In the genomic region with DNA sequence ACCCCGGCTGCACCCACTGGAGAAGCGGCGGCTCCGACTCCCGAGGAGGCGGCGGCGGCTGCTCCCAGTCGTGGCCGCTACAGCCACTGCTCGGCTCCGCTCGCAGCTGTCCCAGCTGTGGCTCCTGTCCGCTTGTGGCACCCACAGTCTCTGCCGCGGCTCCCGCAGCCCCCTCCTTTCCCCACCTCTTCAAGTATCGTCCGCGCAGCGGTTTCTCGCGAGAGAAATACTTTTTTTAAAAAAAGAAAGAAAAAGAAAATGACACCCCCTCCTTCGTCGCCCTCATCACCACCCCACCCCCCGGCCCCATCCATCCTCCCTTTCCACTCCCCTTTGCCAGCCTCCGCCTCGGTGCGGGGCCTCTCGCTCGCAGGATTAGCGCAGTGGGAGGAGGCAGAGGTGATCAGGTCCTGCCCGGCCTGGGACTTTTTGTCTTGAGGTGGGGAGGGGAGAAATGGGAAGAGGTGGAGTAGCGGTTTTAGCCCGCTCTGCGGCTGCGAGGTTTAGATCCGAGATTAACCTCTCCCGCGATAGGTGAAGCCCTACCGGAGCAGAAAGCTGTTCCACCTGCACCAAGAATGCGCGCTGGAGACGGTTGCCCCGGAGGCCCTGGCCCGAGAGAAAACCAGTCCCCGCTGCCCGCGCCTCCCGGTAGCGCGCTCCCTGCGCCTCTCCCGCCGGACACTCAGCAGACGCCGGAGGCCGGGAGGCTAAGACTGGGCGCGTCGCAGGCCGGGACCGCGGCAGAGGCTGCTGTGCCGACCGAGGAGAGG, we compare ENCODE assay signal across 8 cellular contexts. TPM values are rescaled to one million over a fixed set of nuclear protein-coding genes. Genes with fewer than 3 reads are reported as not detected.
DNase-seq lines count a peak whose midpoint lies in the region; ATAC-seq and TF ChIP-seq lines count a peak whose summit lies in the region.

Gene FBN1, minus strand, starts transcription at position 152 of the 773 bp plus-strand sequence. CDS start 940 bp downstream, outside the sequence.

- TF ChIP-seq CTCF in lung (IDR thresholded peaks at IDR 0.05; ENCODE audit: control extremely low read depth, extremely low read depth), result no peak

- H3K4me1 ChIP-seq in lung (ENCODE audit: control insufficient read depth in 2 of 2, insufficient read depth in 2 of 2, low read length in 2 of 2), result peaks cover 3 to 4% of the 10 kb centered on the region in 2 donors
- peaks cover 2 to 55% (median 49%) of the 10 kb centered on the region in 5 donors for H3K4me1 ChIP-seq in subcutaneous abdominal adipose tissue (ENCODE audit: control insufficient read depth in 5 of 5, insufficient read depth in 5 of 5, low read length in 5 of 5)

- no peak within 1 kb of the TSS for H3K27ac ChIP-seq in SK-N-MC
- peak within 1 kb of the TSS; percentile 78 to 89 for H3K27ac ChIP-seq in lung (ENCODE audit: low read depth in 1 of 2, low read length in 1 of 2)
- H3K27ac ChIP-seq in subcutaneous abdominal adipose tissue (ENCODE audit: low read depth, low read length), result peak within 1 kb of the TSS; percentile 93

- peak within 1 kb of the TSS; percentile 74 for H3K4me3 ChIP-seq in SK-N-MC
- H3K4me3 ChIP-seq in lung, result peak within 1 kb of the TSS; percentile 79
- peak within 1 kb of the TSS; percentile 87 to 93 (median 90) for H3K4me3 ChIP-seq in subcutaneous abdominal adipose tissue (ENCODE audit: low read depth in 1 of 5, low read length in 5 of 5)

- H3K36me3 ChIP-seq in SK-N-MC (ENCODE audit: insufficient read depth, low read length) (no peaks in the 10 kb centered on the region), lung (ENCODE audit: control insufficient read depth in 2 of 2, insufficient read depth in 2 of 2, low read length in 2 of 2) (no peaks in the 10 kb centered on the region), subcutaneous abdominal adipose tissue (ENCODE audit: control insufficient read depth in 5 of 5, insufficient read depth in 5 of 5, low read length in 5 of 5) (no peaks in the 10 kb centered on the region)

- in situ Hi-C loops in Caki2 (cut with HindIII; ENCODE audit: low pct_unique_long_range_greater_than_20kb, low sequenced_read_pairs), result no loop called here
- in situ Hi-C loops in endometrial microvascular endothelial cells (cut with HindIII; ENCODE audit: inconsistent ontology term, low pct_unique_long_range_greater_than_20kb, low sequenced_read_pairs), result no loop called here

- ATAC-seq in GM19023 (IDR thresholded peaks at IDR 0.05; ENCODE audit: unreplicated experiment) (peak; percentile 71), HG03097 (IDR thresholded peaks at IDR 0.05; ENCODE audit: low FRiP score, unreplicated experiment) (peak; percentile 57), lung (ENCODE audit: insufficient read depth, low FRiP score) (peak; percentile 84)

- no peak within 1 kb of the TSS for H3K9ac ChIP-seq in SK-N-MC (ENCODE audit: insufficient read length)
- peak within 1 kb of the TSS; percentile 76 to 89 (median 85) for H3K9ac ChIP-seq in subcutaneous abdominal adipose tissue (ENCODE audit: low read length in 5 of 5)

- H3K9me3 ChIP-seq in SK-N-MC (ENCODE audit: low read depth, low read length) (no peaks in the 10 kb centered on the region), lung (ENCODE audit: control insufficient read depth in 2 of 2, insufficient read depth in 1 of 2, low read length in 1 of 2) (no peaks in the 10 kb centered on the region), subcutaneous abdominal adipose tissue (ENCODE audit: control insufficient read depth in 5 of 5, low read length in 5 of 5) (no peaks in the 10 kb centered on the region)

- WGBS in lung, 2 donors, result 0 to 1% methylated on average over 57 to 66 of the region's 66 CpGs

- DNase-seq in Caki2 (ENCODE audit: low read depth) (peak; percentile 95), SK-N-MC (ENCODE audit: low read depth, low spot score) (no peak), lung (ENCODE audit: low spot score) (peak; percentile 51), cortex of kidney (lab: John Stamatoyannopoulos, UW) (no peak)

- H3K27me3 ChIP-seq in lung (ENCODE audit: control insufficient read depth, insufficient read depth), result no peaks in the 10 kb centered on the region
- peaks cover 0 to 3% (median 0%) of the 10 kb centered on the region in 5 donors for H3K27me3 ChIP-seq in subcutaneous abdominal adipose tissue (ENCODE audit: control insufficient read depth in 5 of 5, insufficient read depth in 4 of 5, low read length in 5 of 5)

RNA-seq across cellular contexts. Expression of gene FBN1, which starts in this region (rescaled TPM):
- total RNA-seq in Caki2 (2014; rRNA removed; shearing (Covaris generic); ENCODE audit: low replicate concordance), result 22.5 and 31.9 TPM in 2 replicates
- total RNA-seq in endometrial microvascular endothelial cells (ENCODE audit: inconsistent ontology term) (36.3 TPM), lung (100 to 1,000 TPM in 1 of 2 donors, 10 to 100 TPM in 1; 98.3 to 170 TPM)
- 10 to 100 TPM in 1 of 2 donors, 1 to 10 TPM in 1; 6.0 to 23.4 TPM for polyA plus RNA-seq in lung

Comparison
In these comparisons a context has a peak if more than half of its experiments do, and no peak if none do; other contexts are left out.
1. DNase-seq: peak in Caki2 (single experiment) and lung (single experiment); none in SK-N-MC (single experiment) and cortex of kidney (single experiment).
2. Peak in every context shown above with its lines, with median percentiles within 50 percentile points of each other: ATAC-seq and H3K4me3 ChIP-seq.